26 cellular contexts compared by ENCODE assay signal in genomic region chrX:131650637-131651410, GRCh38.
DNase-seq lines count a peak whose midpoint lies in the region; ATAC-seq and TF ChIP-seq lines count a peak whose summit lies in the region.
"Had no signal": no experiment of that assay in that cellular context is flagged by ENCODE, and none has a peak within 500 bp of the region (broad histone marks: within the 10 kb centered on the region; RNA-seq: fewer than 3 reads in every experiment).

No MANE protein-coding gene starts in this region.

- H3K27me3 Mint-ChIP-seq in activated T-helper 17 cell treated with anti-CD3 and anti-CD28 coated beads, Interleukin-2, amount 50 U/mL, for 72 hours = no peaks in the 10 kb centered on the region
- peaks cover 8% of the 10 kb centered on the region for H3K27me3 Mint-ChIP-seq in osteocyte (ENCODE audit: unreplicated experiment)

- TF ChIP-seq CTCF in lower lobe of right lung (IDR thresholded peaks at IDR 0.05) (no peak), osteocyte (IDR thresholded peaks at IDR 0.05) (no peak)

- H3K4me3 Mint-ChIP-seq in activated T-helper 17 cell treated with anti-CD3 and anti-CD28 coated beads, Interleukin-2, amount 50 U/mL, for 72 hours = no peak overlapping the region
- H3K4me3 Mint-ChIP-seq in osteocyte (ENCODE audit: unreplicated experiment) = no peak overlapping the region
- H3K4me3 Mint-ChIP-seq: activated naive CD8-positive, alpha-beta T cell; activated T-helper 1 cell treated with anti-CD3 and anti-CD28 coated beads, Interleukin-12 subunit alpha, Interleukin-12 subunit beta, Interleukin-2, Interleukin-4 antibody, amounts not matched to agents 30 ng/mL and 10 ng/mL and 1 ng/mL, durations not matched to agents 14 hours and 24 hours and 36 hours; brain; CD4-positive, alpha-beta T cell; naive B cell; T-helper 17 cell had no signal

- no peaks in the 10 kb centered on the region for H3K9me3 Mint-ChIP-seq in activated T-helper 17 cell treated with anti-CD3 and anti-CD28 coated beads, Interleukin-2, amount 50 U/mL, for 72 hours
- no peaks in the 10 kb centered on the region for H3K9me3 Mint-ChIP-seq in osteocyte (ENCODE audit: unreplicated experiment)
- H3K9me3 Mint-ChIP-seq: activated T-helper 1 cell treated with anti-CD3 and anti-CD28 coated beads, Interleukin-12 subunit alpha, Interleukin-12 subunit beta, Interleukin-2, Interleukin-4 antibody, amounts not matched to agents 30 ng/mL and 10 ng/mL and 1 ng/mL, durations not matched to agents 14 hours and 24 hours and 36 hours; CD4-positive, alpha-beta T cell had no signal

- H3K4me3 ChIP-seq in lower lobe of right lung = no peak overlapping the region
- H3K4me3 ChIP-seq: heart left ventricle, SJSA1, skin epidermis, suprapubic skin, uterus had no signal

- no peak overlapping the region for H3K27ac ChIP-seq in lower lobe of right lung
- H3K27ac ChIP-seq: heart left ventricle, SJSA1, skin epidermis, suprapubic skin, uterus had no signal

- H3K27ac Mint-ChIP-seq in activated T-helper 17 cell treated with anti-CD3 and anti-CD28 coated beads, Interleukin-2, amount 50 U/mL, for 72 hours = peak overlapping the region; percentile 22
- H3K27ac Mint-ChIP-seq in osteocyte (ENCODE audit: unreplicated experiment) = no peak overlapping the region
- H3K27ac Mint-ChIP-seq: activated naive CD8-positive, alpha-beta T cell; activated T-helper 1 cell treated with anti-CD3 and anti-CD28 coated beads, Interleukin-12 subunit alpha, Interleukin-12 subunit beta, Interleukin-2, Interleukin-4 antibody, amounts not matched to agents 30 ng/mL and 10 ng/mL and 1 ng/mL, durations not matched to agents 14 hours and 24 hours and 36 hours; brain; CD4-positive, alpha-beta T cell; T-helper 17 cell had no signal

- H3K9me3 ChIP-seq in lower lobe of right lung = no peaks in the 10 kb centered on the region
- H3K9me3 ChIP-seq: SJSA1, suprapubic skin, uterus had no signal

- DNase-seq in Daoy (ENCODE audit: low read depth) (peak; percentile 18), LHCN-M2 (ENCODE audit: low read depth) (peak; percentile 50), kidney tubule cell (ENCODE audit: low spot score) (peak; percentile 59), lower lobe of right lung (no peak), NCI-H187 treated with DMSO at 0.1 percent for 48 hours (lab: John Stamatoyannopoulos, UW) (no peak), osteocyte (ENCODE audit: extremely low spot score, unreplicated experiment) (no peak)
- DNase-seq: CD4-positive, alpha-beta T cell; effector CD4-positive, alpha-beta T cell; foreskin fibroblast; heart left ventricle; MM.1S; naive B cell; NCI-H1417; NCI-H2081 treated with DMSO at 0.1 percent for 48 hours; NCI-H446 treated with DMSO at 0.1 percent for 48 hours; stimulated activated CD4-positive, alpha-beta T cell treated with anti-CD3 and anti-CD28 coated beads, Interleukin-1b, Interleukin-23, amount 100 ng/mL, for 48 hours; T-helper 17 cell; uterus had no signal

- H3K4me1 ChIP-seq in lower lobe of right lung = no peaks in the 10 kb centered on the region
- H3K4me1 ChIP-seq: heart left ventricle, SJSA1, suprapubic skin, uterus had no signal

- no peaks in the 10 kb centered on the region for H3K27me3 ChIP-seq in lower lobe of right lung (ENCODE audit: low read depth)
- H3K27me3 ChIP-seq: SJSA1, suprapubic skin had no signal

- ATAC-seq in activated T-helper 17 cell treated with anti-CD3 and anti-CD28 coated beads, Interleukin-2, amount 50 U/mL, for 72 hours (replicated peaks) = peak; percentile 62
- ATAC-seq in lower lobe of right lung = no peak
- ATAC-seq: heart left ventricle, left lobe of liver, T-helper 17 cell had no signal

- peaks cover 5% of the 10 kb centered on the region for H3K4me1 Mint-ChIP-seq in activated T-helper 17 cell treated with anti-CD3 and anti-CD28 coated beads, Interleukin-2, amount 50 U/mL, for 72 hours
- no peaks in the 10 kb centered on the region for H3K4me1 Mint-ChIP-seq in osteocyte (ENCODE audit: unreplicated experiment)
- H3K4me1 Mint-ChIP-seq: brain, naive B cell, T-helper 17 cell had no signal

- intact Hi-C loops in lower lobe of right lung (cut with DNase I) = no loop called here

- H3K36me3 Mint-ChIP-seq in activated T-helper 17 cell treated with anti-CD3 and anti-CD28 coated beads, Interleukin-2, amount 50 U/mL, for 72 hours (ENCODE audit: low read depth) = no peaks in the 10 kb centered on the region
- H3K36me3 Mint-ChIP-seq in osteocyte (ENCODE audit: unreplicated experiment) = no peaks in the 10 kb centered on the region
- H3K36me3 Mint-ChIP-seq: activated naive CD8-positive, alpha-beta T cell; brain; naive B cell had no signal

- no peaks in the 10 kb centered on the region for H3K36me3 ChIP-seq in lower lobe of right lung
- H3K36me3 ChIP-seq: heart left ventricle, SJSA1, suprapubic skin, uterus had no signal

Comparison
In these comparisons a context has a peak if more than half of its experiments do, and no peak if none do; other contexts are left out.
1. DNase-seq: peak in Daoy (single experiment), LHCN-M2 (single experiment) and kidney tubule cell (single experiment); none in lower lobe of right lung (single experiment), NCI-H187 treated with DMSO at 0.1 percent for 48 hours (single experiment) and osteocyte (single experiment).